Comparison of ENCODE assay signal across 19 cellular contexts in the genomic region with DNA sequence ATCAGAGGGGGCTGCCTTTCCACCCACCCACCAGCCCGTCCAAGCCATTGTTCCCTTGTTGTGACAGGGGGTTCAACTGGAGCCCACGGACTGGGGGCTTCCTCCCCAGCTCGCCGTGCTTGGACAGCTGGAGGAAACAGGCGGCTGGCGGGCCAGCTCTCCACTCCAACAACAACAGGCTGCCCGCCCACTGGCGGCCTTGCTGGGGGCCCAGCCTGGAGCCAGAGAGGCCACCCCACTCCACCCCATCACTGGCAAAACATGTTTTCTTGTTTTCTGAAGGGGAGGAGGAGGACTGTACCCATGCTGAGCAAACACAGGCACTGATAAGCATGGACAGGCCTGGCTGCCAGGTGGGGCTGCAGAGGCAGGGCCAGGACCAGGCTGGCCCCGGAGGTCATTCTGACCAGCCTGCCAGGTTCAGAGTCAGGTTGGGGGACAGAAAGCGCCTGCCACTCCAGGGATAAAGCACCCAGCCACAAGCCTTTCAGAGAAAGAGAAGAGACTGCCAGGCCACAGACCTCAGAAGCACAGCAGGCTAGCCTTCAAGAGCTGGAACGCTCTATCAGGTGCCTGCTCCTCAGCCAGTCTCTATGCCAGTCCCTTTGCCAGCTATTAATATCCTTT. TPM values are rescaled to one million over a fixed set of nuclear protein-coding genes. Genes with fewer than 3 reads are reported as not detected.
DNase-seq lines count a peak whose midpoint lies in the region; ATAC-seq and TF ChIP-seq lines count a peak whose summit lies in the region.
"Had no signal": no experiment of that assay in that cellular context is flagged by ENCODE, and none has a peak within 500 bp of the region (broad histone marks: within the 10 kb centered on the region; RNA-seq: fewer than 3 reads in every experiment).

No MANE protein-coding gene starts in this region.

- TF ChIP-seq POLR2A in body of pancreas (IDR thresholded peaks at IDR 0.05) = peak; percentile 16 to 73 (median 29)

- no peaks in the 10 kb centered on the region for H3K9me3 ChIP-seq in body of pancreas
- no peaks in the 10 kb centered on the region for H3K9me3 ChIP-seq in thoracic aorta
- H3K9me3 ChIP-seq: neutrophil, suprapubic skin had no signal

- TF ChIP-seq CTCF in body of pancreas (IDR thresholded peaks at IDR 0.05) (peak in 1 of 7 experiments; percentile 22), thoracic aorta (IDR thresholded peaks at IDR 0.05) (no peak), omental fat pad (IDR thresholded peaks at IDR 0.05) (no peak)

- peak overlapping the region; percentile 25 to 88 (median 77) for H3K27ac ChIP-seq in body of pancreas
- peak overlapping the region; percentile 60 to 81 for H3K27ac ChIP-seq in thoracic aorta
- H3K27ac ChIP-seq: neutrophil, suprapubic skin had no signal

- intact Hi-C loops in body of pancreas (cut with DNase I) = no loop called here

- ATAC-seq in body of pancreas (peak; percentile 95), left lobe of liver (peak; percentile 97), thoracic aorta (ENCODE audit: insufficient number of reproducible peaks, low FRiP score, low read depth) (no peak), omental fat pad (ENCODE audit: low FRiP score) (no peak), HG02938 (IDR thresholded peaks at IDR 0.05; ENCODE audit: unreplicated experiment) (no peak), HG02884 (IDR thresholded peaks at IDR 0.05; ENCODE audit: unreplicated experiment) (no peak)
- ATAC-seq: CD8-positive, alpha-beta T cell had no signal

- peaks cover 51% of the 10 kb centered on the region for H3K4me1 ChIP-seq in body of pancreas
- peaks cover 14 to 50% of the 10 kb centered on the region in 2 donors for H3K4me1 ChIP-seq in thoracic aorta (ENCODE audit: control insufficient read depth in 1 of 2, low read depth in 2 of 2)
- H3K4me1 ChIP-seq: suprapubic skin had no signal

- H3K36me3 ChIP-seq in body of pancreas (replicated peaks in 1 of 2; ENCODE audit: insufficient read depth in 1 of 2, low read depth in 2 of 2) (no peaks in the 10 kb centered on the region), thoracic aorta (no peaks in the 10 kb centered on the region)
- H3K36me3 ChIP-seq: neutrophil, suprapubic skin had no signal

- H3K4me3 ChIP-seq in body of pancreas = no peak overlapping the region
- peak overlapping the region; percentile 43 for H3K4me3 ChIP-seq in thoracic aorta
- H3K4me3 ChIP-seq: suprapubic skin had no signal

- 20 to 21% methylated on average over 7 to 11 of the region's 11 CpGs for WGBS in body of pancreas, 2 donors

- H3K27me3 ChIP-seq in body of pancreas = no peaks in the 10 kb centered on the region
- H3K27me3 ChIP-seq in thoracic aorta (replicated peaks; ENCODE audit: insufficient read depth) = no peaks in the 10 kb centered on the region
- H3K27me3 ChIP-seq: neutrophil, suprapubic skin had no signal

- DNase-seq in NCI-H146 (lab: John Stamatoyannopoulos, UW) (peak; percentile 20), NCI-H146 treated with DMSO at 0.1 percent for 48 hours (lab: John Stamatoyannopoulos, UW; ENCODE audit: unreplicated experiment) (no peak), body of pancreas (peak; percentile 54 to 85 (median 75)), left lobe of liver (ENCODE audit: low spot score) (peak; percentile 82), thoracic aorta (ENCODE audit: low spot score) (no peak), omental fat pad (ENCODE audit: low spot score) (no peak)
- DNase-seq: CD8-positive, alpha-beta T cell; HCEC 1CT; hypothalamus; NCI-H2171 treated with DMSO at 0.1 percent for 48 hours; OCI-M1; T-helper 1 cell had no signal

RNA-seq across cellular contexts. Expression of a gene that starts 32.8 kb away (rescaled TPM):
- 10 to 100 TPM in 1 of 2 donors, 1 to 10 TPM in 1; 4.7 to 20.8 TPM for total RNA-seq in body of pancreas
- total RNA-seq in left lobe of liver = 12.5 TPM
- total RNA-seq in thoracic aorta = 10 to 100 TPM; 41.3 to 64.2 TPM
- total RNA-seq in omental fat pad = 100 to 1,000 TPM in 1 of 4 donors, 10 to 100 TPM in 3; 20.4 to 101 (median 45.3) TPM
- total RNA-seq: A172; activated T-helper 1 cell treated with anti-CD3 and anti-CD28 coated beads, Interleukin-12 subunit alpha, Interleukin-12 subunit beta, Interleukin-2, Interleukin-4 antibody, amounts not matched to agents 30 ng/mL and 10 ng/mL and 1 ng/mL, durations not matched to agents 14 hours and 24 hours and 36 hours; CD8-positive, alpha-beta T cell; epithelial cell of proximal tubule had no signal

RNA-seq across cellular contexts. Expression of a gene that starts 34.0 kb away (rescaled TPM):
- total RNA-seq in body of pancreas (10 to 100 TPM in 1 of 2 donors, 1 to 10 TPM in 1; 7.8 to 22.1 TPM), left lobe of liver (32.0 TPM), thoracic aorta (10 to 100 TPM; 30.1 to 33.5 TPM), omental fat pad (10 to 100 TPM; 34.0 to 65.4 (median 42.1) TPM)

RNA-seq across cellular contexts. Expression of a gene that starts 44.6 kb away (rescaled TPM):
- total RNA-seq in body of pancreas (under 1 TPM in 1 of 2 donors, not detected in 1; 0.52 TPM), left lobe of liver (0.08 TPM), thoracic aorta (under 1 TPM; 0.28 to 0.54 TPM), omental fat pad (not detected)
- total RNA-seq: activated T-helper 1 cell treated with anti-CD3 and anti-CD28 coated beads, Interleukin-12 subunit alpha, Interleukin-12 subunit beta, Interleukin-2, Interleukin-4 antibody, amounts not matched to agents 30 ng/mL and 10 ng/mL and 1 ng/mL, durations not matched to agents 14 hours and 24 hours and 36 hours; CD8-positive, alpha-beta T cell had no signal

Comparison
In these comparisons a context has a peak if more than half of its experiments do, and no peak if none do; other contexts are left out.
1. DNase-seq: peak in NCI-H146 (single experiment), body of pancreas (4 of 4) and left lobe of liver (single experiment); none in NCI-H146 treated with DMSO at 0.1 percent for 48 hours (single experiment), thoracic aorta (single experiment) and omental fat pad (single experiment).
2. ATAC-seq: peak in body of pancreas (single experiment) and left lobe of liver (single experiment); none in thoracic aorta (single experiment), omental fat pad (single experiment), HG02938 (single experiment) and HG02884 (single experiment).